8 cellular contexts compared by ENCODE assay signal in the genomic region with DNA sequence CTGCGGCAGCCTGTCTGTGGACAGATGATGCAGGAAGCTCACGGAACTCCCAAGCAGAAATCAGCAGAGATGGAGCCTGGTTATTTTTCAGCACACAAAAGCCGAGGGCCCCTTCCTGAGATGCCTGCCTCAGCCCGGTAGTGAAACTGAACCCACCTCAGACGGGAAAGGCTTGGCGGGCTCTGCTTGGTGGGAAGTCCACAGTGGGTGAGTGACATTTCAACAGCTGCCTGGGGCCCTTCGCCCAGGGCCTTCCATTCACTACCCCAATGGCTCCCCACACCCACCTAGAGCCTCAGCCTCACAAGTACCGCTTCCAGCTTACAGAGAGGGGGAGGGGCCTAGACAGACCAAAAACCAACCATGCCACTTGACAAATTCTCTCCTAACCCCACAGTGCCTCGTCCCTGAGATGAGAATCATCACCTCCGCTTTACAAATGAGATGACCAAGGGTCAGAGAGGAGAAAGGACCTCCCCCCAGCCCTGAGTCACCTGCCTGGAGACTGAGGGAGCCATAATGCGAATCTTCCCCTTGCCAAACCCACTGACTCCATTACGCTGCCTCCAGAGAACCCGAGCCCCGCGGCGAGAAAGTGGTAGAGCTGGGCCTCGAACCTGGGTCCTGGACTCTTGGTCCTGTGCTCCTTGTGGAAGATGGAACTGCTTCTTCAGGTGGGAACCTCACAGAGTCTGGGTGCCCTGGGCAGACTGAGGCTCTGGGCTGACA. TPM values are rescaled to one million over a fixed set of nuclear protein-coding genes. Genes with fewer than 3 reads are reported as not detected.
DNase-seq lines count a peak whose midpoint lies in the region; ATAC-seq, FAIRE-seq and TF ChIP-seq lines count a peak whose summit lies in the region.

No MANE protein-coding gene starts in this region.

- H3K27ac ChIP-seq in CD8-positive, alpha-beta memory T cell (ENCODE audit: low read depth, low read length) = peak overlapping the region; percentile 77
- H3K27ac ChIP-seq in SJCRH30 (peak overlapping the region; percentile 55), GM12878 (ENCODE audit: control insufficient read depth, insufficient read depth) (peak overlapping the region; percentile 96), spleen (peak overlapping the region; percentile 79 to 96 (median 94)), SK-N-SH (ENCODE audit: low read depth in 2 of 2, low read length in 1 of 2) (no peak overlapping the region; a peak in 1 of 4 replicates)

- POLR2A ChIA-PET in CD8-positive, alpha-beta memory T cell (lab: Charles Lee) = interaction anchor here (0.8 to 3.5 kb wide), 10 partner anchors 14 to 51 kb away, joined by 3 to 44 read pairs (median 6); no protein-coding TSS in a partner anchor
- POLR2A ChIA-PET in GM12878 (lab: Charles Lee) = interaction anchor here (0.5 to 7.1 kb wide), 5 partner anchors 31 to 138 kb away, joined by 3 to 88 read pairs (median 58); no protein-coding TSS in a partner anchor
- POLR2A ChIA-PET in SK-N-SH (lab: Yijun Ruan, JAX) = no interaction called here

- BruUV-seq in GM12878 (replicated peaks; lab: Mats Ljungman, UMichigan) = TSS peak; percentile 79

- H3K9me3 Mint-ChIP-seq in CD8-positive, alpha-beta memory T cell = no peaks in the 10 kb centered on the region

- WGBS in GM12878 (ENCODE audit: insufficient coverage, insufficient replicate concordance, low lambda C conversion rate, missing lambda C conversion rate) = 2% methylated on average over 17 of the region's 17 CpGs
- 43 to 62% (median 56%) methylated on average over 14 to 17 of the region's 17 CpGs for WGBS in spleen, 5 donors
- WGBS in SK-N-SH (ENCODE audit: low lambda C conversion rate) = 96% methylated on average over 16 of the region's 17 CpGs

- H3K4me3 ChIP-seq in CD8-positive, alpha-beta memory T cell (ENCODE audit: low read length) = peak overlapping the region; percentile 78
- H3K4me3 ChIP-seq in SJCRH30 (peak overlapping the region; percentile 28), GM12878 (peak overlapping the region; percentile 72), spleen (peak overlapping the region; percentile 10 to 68 (median 34)), SK-N-SH (ENCODE audit: low read depth in 2 of 2, low read length in 1 of 2) (no peak overlapping the region)

- no peaks in the 10 kb centered on the region for H3K9me2 ChIP-seq in SK-N-SH

- H3K4me1 Mint-ChIP-seq in CD8-positive, alpha-beta memory T cell = peaks cover 69 to 90% (median 88%) of the 10 kb centered on the region in 3 donors

- peaks cover 0 to 2% of the 10 kb centered on the region in 2 donors for H3K27me3 Mint-ChIP-seq in CD8-positive, alpha-beta memory T cell

- H4K20me1 ChIP-seq in GM12878 (ENCODE audit: control insufficient read depth, insufficient read depth) = no peaks in the 10 kb centered on the region
- no peaks in the 10 kb centered on the region for H4K20me1 ChIP-seq in SK-N-SH (ENCODE audit: insufficient read depth)

- no peaks in the 10 kb centered on the region for H3K9me3 ChIP-seq in CD8-positive, alpha-beta memory T cell (ENCODE audit: low read length)
- H3K9me3 ChIP-seq in SJCRH30 (replicated peaks) = no peaks in the 10 kb centered on the region
- H3K9me3 ChIP-seq in GM12878 (replicated peaks; ENCODE audit: control insufficient read depth, insufficient read depth, low read length) = no peaks in the 10 kb centered on the region
- no peaks in the 10 kb centered on the region for H3K9me3 ChIP-seq in spleen
- H3K9me3 ChIP-seq in SK-N-SH = no peaks in the 10 kb centered on the region

- in situ Hi-C loops in GM12878 (cut with MboI) = no loop called here

- H3K4me2 ChIP-seq in GM12878 (ENCODE audit: control insufficient read depth, insufficient read depth) = peak overlapping the region; percentile 99
- no peak overlapping the region for H3K4me2 ChIP-seq in SK-N-SH

- TF ChIP-seq POLR2A in GM12878 (IDR thresholded peaks at IDR 0.05; ENCODE audit: low read depth, low read length) (no peak), spleen (IDR thresholded peaks at IDR 0.05) (no peak)

- CTCF ChIA-PET in CD8-positive, alpha-beta memory T cell (lab: Charles Lee) = interaction anchor here (1.1 to 7.8 kb wide), 12 partner anchors 12 to 75 kb away, joined by 3 to 49 read pairs (median 10); no protein-coding TSS in a partner anchor
- CTCF ChIA-PET in GM12878 (lab: Yijun Ruan, JAX) (interaction anchor here (1.1 to 19.3 kb wide), 9 partner anchors 23 to 75 kb away, joined by 3 to 131 read pairs (median 19); no protein-coding TSS in a partner anchor), SK-N-SH (lab: Yijun Ruan, JAX) (interaction anchor here (1.5 to 5.0 kb wide), 7 partner anchors 23 to 75 kb away, joined by 4 to 20 read pairs (median 5); no protein-coding TSS in a partner anchor)

- SMC1A ChIA-PET in GM12878 (lab: Charles Lee; ENCODE audit: uncharacterized antibody, unreplicated experiment) = interaction anchor here (0.8 to 7.7 kb wide), 14 partner anchors 22 to 233 kb away, joined by 3 to 123 read pairs (median 6); no protein-coding TSS in a partner anchor

- peak overlapping the region; percentile 73 for H3K9ac ChIP-seq in GM12878 (ENCODE audit: control insufficient read depth, insufficient read depth, low read length)
- H3K9ac ChIP-seq in SK-N-SH = no peak overlapping the region

- peak overlapping the region; percentile 97 to 100 (median 99) for H3K27ac Mint-ChIP-seq in CD8-positive, alpha-beta memory T cell

- TF ChIP-seq RAD21 in GM12878 (IDR thresholded peaks at IDR 0.05; ENCODE audit: insufficient read depth, low read depth, low read length) (no peak), SK-N-SH (IDR thresholded peaks at IDR 0.05; ENCODE audit: low read length) (no peak)

- RAD21 ChIA-PET in GM12878 (lab: Charles Lee; ENCODE audit: unreplicated experiment) = interaction anchor here (0.5 to 5.5 kb wide), 14 partner anchors 19 to 74 kb away, joined by 3 to 97 read pairs (median 7); no protein-coding TSS in a partner anchor

- H3K27me3 ChIP-seq in CD8-positive, alpha-beta memory T cell (ENCODE audit: insufficient read depth, low read length, poor library complexity, severe bottlenecking) = no peaks in the 10 kb centered on the region
- H3K27me3 ChIP-seq in SJCRH30 (no peaks in the 10 kb centered on the region), GM12878 (replicated peaks in 1 of 2; ENCODE audit: control insufficient read depth in 2 of 2, insufficient read depth in 2 of 2, low read length in 1 of 2) (no peaks in the 10 kb centered on the region), spleen (replicated peaks in 1 of 7) (no peaks in the 10 kb centered on the region), SK-N-SH (ENCODE audit: insufficient read depth) (no peaks in the 10 kb centered on the region)

- no peaks in the 10 kb centered on the region for H3K36me3 ChIP-seq in CD8-positive, alpha-beta memory T cell (ENCODE audit: insufficient read depth, low read length)
- H3K36me3 ChIP-seq in SJCRH30 (no peaks in the 10 kb centered on the region), GM12878 (ENCODE audit: control insufficient read depth in 2 of 2, insufficient read depth in 2 of 2, low read length in 1 of 2) (peaks cover 0 to 9% of the 10 kb centered on the region in 2 experiments; a peak in 2 of 4 replicates), spleen (peaks cover 0 to 4% (median 0%) of the 10 kb centered on the region in 6 donors), SK-N-SH (replicated peaks in 1 of 2; ENCODE audit: control insufficient read depth in 1 of 2, insufficient read depth in 2 of 2, low read length in 1 of 2) (no peaks in the 10 kb centered on the region)

- intact Hi-C loops in GM12878 (cut with micrococcal nuclease; ENCODE audit: unreplicated experiment) (loop anchor here (1.0 kb wide), 3 partner anchors 31 to 50 kb away; no protein-coding TSS in a partner anchor), spleen (cut with DNase I; ENCODE audit: low total_unique reads) (no loop called here)

- peak overlapping the region; percentile 86 to 97 (median 92) for H3K4me3 Mint-ChIP-seq in CD8-positive, alpha-beta memory T cell

- H2AFZ ChIP-seq in GM12878 (ENCODE audit: control insufficient read depth, low read depth, low read length) (peak overlapping the region; percentile 38), SK-N-SH (ENCODE audit: low read depth) (no peak overlapping the region)

- peaks cover 82% of the 10 kb centered on the region for H3K4me1 ChIP-seq in CD8-positive, alpha-beta memory T cell (ENCODE audit: insufficient read depth, low read length)
- H3K4me1 ChIP-seq in SJCRH30 = peaks cover 41% of the 10 kb centered on the region
- H3K4me1 ChIP-seq in GM12878 (ENCODE audit: control insufficient read depth, insufficient read depth, low read length) = peaks cover 65% of the 10 kb centered on the region
- peaks cover 43 to 97% (median 84%) of the 10 kb centered on the region in 6 donors for H3K4me1 ChIP-seq in spleen
- H3K4me1 ChIP-seq in SK-N-SH (ENCODE audit: control insufficient read depth in 1 of 2, insufficient read depth in 2 of 2, low read depth in 1 of 2, low read length in 1 of 2) = peaks cover 4 to 46% of the 10 kb centered on the region in 2 experiments; a peak in 2 of 4 replicates

- FAIRE-seq in GM12878 (lab: Jason Lieb, UNC) = no peak

- peak; percentile 34 for ATAC-seq in GM21825 (IDR thresholded peaks at IDR 0.05; ENCODE audit: unreplicated experiment)
- ATAC-seq in GM12878 = peak; percentile 52

- H3K36me3 Mint-ChIP-seq in CD8-positive, alpha-beta memory T cell = peaks cover 0 to 7% (median 0%) of the 10 kb centered on the region in 3 donors

- TF ChIP-seq EP300 in GM12878 (IDR thresholded peaks at IDR 0.05; ENCODE audit: borderline replicate concordance in 1 of 2, control insufficient read depth in 1 of 2, low read depth in 2 of 2, low read length in 2 of 2) (0 out of 4 replicates have a peak, but pooled peaks of 1 of the 2 experiments have one; percentile 34), SK-N-SH (IDR thresholded peaks at IDR 0.05; ENCODE audit: borderline replicate concordance in 1 of 2, low read depth in 1 of 2, low read length in 1 of 2) (no peak)

- H3F3A ChIP-seq in SK-N-SH (replicated peaks; ENCODE audit: insufficient read depth) = peaks cover 5% of the 10 kb centered on the region

- H3K79me2 ChIP-seq in GM12878 (ENCODE audit: control insufficient read depth, insufficient read depth, low read length) (no peaks in the 10 kb centered on the region; the same call in 1 of the 2 replicates), SK-N-SH (ENCODE audit: insufficient read depth) (peaks cover 12% of the 10 kb centered on the region)

- no peak for TF ChIP-seq CTCF in GM12878 (IDR thresholded peaks at IDR 0.05 in 2 of 3, conservative IDR thresholded peaks at IDR 0.05 in 1 of 3; ENCODE audit: control insufficient read depth in 2 of 3, extremely low read depth in 1 of 3, insufficient read depth in 1 of 3, low read depth in 3 of 3, low read length in 3 of 3)
- TF ChIP-seq CTCF in spleen (IDR thresholded peaks at IDR 0.05 in 8 of 11, conservative IDR thresholded peaks at IDR 0.05 in 3 of 11) = no peak
- no peak for TF ChIP-seq CTCF in SK-N-SH (IDR thresholded peaks at IDR 0.05)

- peak; percentile 33 to 82 (median 65) for DNase-seq in CD8-positive, alpha-beta memory T cell
- DNase-seq in SJCRH30 (peak; percentile 88 to 93), GM12878 (ENCODE audit: low read depth, low spot score) (peak; percentile 74), spleen (peak; percentile 86), hypothalamus (lab: John Stamatoyannopoulos, UW) (no peak), epidermal melanocyte (ENCODE audit: insufficient read length, low spot score) (no peak), SK-N-SH (no peak)

RNA-seq across cellular contexts. Expression of a gene that starts 3.4 kb away (rescaled TPM):
- 10 to 100 TPM; 78.2 to 88.4 TPM for total RNA-seq in CD8-positive, alpha-beta memory T cell
- polyA plus RNA-seq in CD8-positive, alpha-beta memory T cell = 41.5 TPM
- 73.2 and 74.5 TPM in 2 replicates for total RNA-seq in SJCRH30 (2014; rRNA removed; shearing (Covaris generic))
- total RNA-seq in GM12878 (2013; cell fraction: nucleolus; rRNA removed) = 121 and 133 TPM in 2 replicates
- total RNA-seq in GM12878 (2014; rRNA removed) (39.9 and 40.5 TPM in 2 replicates), GM12878 (2014; rRNA removed; fragmentation: Illumina TruSeq; extraction: Trizol) (19.2 and 20.4 TPM in 2 replicates), GM12878 (2021) (81.0 and 81.5 TPM in 2 replicates), spleen (100 to 1,000 TPM in 5 of 7 donors, 10 to 100 TPM in 2; 95.3 to 142 (median 124) TPM)
- 13.5 TPM for polyA plus RNA-seq in GM12878 (2011; ENCODE audit: low read depth)
- polyA plus RNA-seq in GM12878 (2011; rRNA removed) (23.4 and 34.2 TPM in 2 replicates), GM12878 (2014; fragmentation: Illumina TruSeq; extraction: Trizol) (39.6 and 50.9 TPM in 2 replicates), GM12878 (2014; fragmentation: Nextera tagmentation; extraction: Ambion mirVana) (1 to 10 TPM in 1 of 2 experiments, under 1 TPM in 1; 0.97 to 2.4 TPM), GM12878 (2014; rRNA removed) (32.2 and 41.0 TPM in 2 replicates), GM12878 (2016; fragmentation: Nextera tagmentation; extraction: Ambion mirVana) (10 to 100 TPM; 40.5 to 43.6 TPM), spleen (10 to 100 TPM; 17.2 to 44.4 (median 24.1) TPM), SK-N-SH (2012; rRNA removed) (62.3 and 96.6 TPM in 2 replicates)
- polyA plus RNA-seq in GM12878 (2011; cell fraction: cytosol; rRNA removed) = 20.8 and 22.4 TPM in 2 replicates
- 46.3 and 47.3 TPM in 2 replicates for polyA plus RNA-seq in GM12878 (2011; cell fraction: nucleus; rRNA removed)
- polyA plus RNA-seq in GM12878 (2012) = 11.0 and 13.7 TPM in 2 replicates
- polyA minus RNA-seq in GM12878 (2011; rRNA and poly(A)+ RNA removed) = 36.1 and 38.8 TPM in 2 replicates
- 15.8 and 16.8 TPM in 2 replicates for polyA minus RNA-seq in GM12878 (2011; cell fraction: cytosol; rRNA and poly(A)+ RNA removed)
- polyA minus RNA-seq in GM12878 (2011; cell fraction: nucleus; rRNA and poly(A)+ RNA removed) = 31.1 and 39.1 TPM in 2 replicates
- 48.1 and 60.4 TPM in 2 replicates for polyA plus RNA-seq in SK-N-SH (2012; cell fraction: cytosol; rRNA removed)
- 53.0 and 69.9 TPM in 2 replicates for polyA plus RNA-seq in SK-N-SH (2012; cell fraction: nucleus; rRNA removed)

Comparison
In these comparisons a context has a peak if more than half of its experiments do, and no peak if none do; other contexts are left out.
1. DNase-seq: peak in CD8-positive, alpha-beta memory T cell (5 of 5), SJCRH30 (2 of 2), GM12878 (single experiment) and spleen (single experiment); none in hypothalamus (0 of 51), epidermal melanocyte (single experiment) and SK-N-SH (single experiment).
2. H3K27ac ChIP-seq: peak in CD8-positive, alpha-beta memory T cell (single experiment), SJCRH30 (single experiment), GM12878 (single experiment) and spleen (8 of 8); none in SK-N-SH (0 of 2).
3. H3K4me3 ChIP-seq: peak in CD8-positive, alpha-beta memory T cell (single experiment), SJCRH30 (single experiment), GM12878 (single experiment) and spleen (8 of 8); none in SK-N-SH (0 of 2).